ENCODE assay signal across 1 cellular context in the genomic region with DNA sequence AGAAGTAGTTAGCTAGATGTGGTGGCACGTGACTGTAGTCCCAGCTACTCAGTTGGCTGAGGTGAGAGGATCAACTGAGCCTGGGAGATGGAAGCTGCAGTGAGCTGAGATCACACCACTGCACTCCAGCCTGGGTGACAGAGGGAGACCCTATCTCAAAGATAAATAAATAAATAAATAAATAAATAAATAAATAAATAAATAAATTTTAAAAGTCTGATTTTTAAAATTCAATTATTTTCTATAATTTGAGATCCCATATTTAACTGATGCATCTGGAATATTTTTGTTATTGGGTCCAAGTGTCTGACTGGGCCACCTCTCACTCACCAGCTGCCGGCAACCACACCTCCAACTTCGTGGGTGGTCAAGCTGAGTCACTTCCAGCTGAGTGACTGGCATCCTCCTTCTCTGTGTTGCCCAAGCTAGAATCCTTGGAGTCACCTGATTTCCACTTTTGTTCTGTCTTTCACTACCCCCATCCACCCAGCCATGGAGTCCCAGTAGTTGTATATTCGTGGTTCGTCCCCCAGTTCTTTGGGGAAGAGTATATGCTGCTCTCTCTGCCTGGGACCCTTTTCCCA.
TF ChIP-seq lines count a peak whose summit lies in the region.

No MANE protein-coding gene starts in this region.

TF ChIP-seq in GM23338, 12 proteins besides CTCF, POLR2A, EP300 and RAD21 (continued from another document):
- TF ChIP-seq, protein P1, sequence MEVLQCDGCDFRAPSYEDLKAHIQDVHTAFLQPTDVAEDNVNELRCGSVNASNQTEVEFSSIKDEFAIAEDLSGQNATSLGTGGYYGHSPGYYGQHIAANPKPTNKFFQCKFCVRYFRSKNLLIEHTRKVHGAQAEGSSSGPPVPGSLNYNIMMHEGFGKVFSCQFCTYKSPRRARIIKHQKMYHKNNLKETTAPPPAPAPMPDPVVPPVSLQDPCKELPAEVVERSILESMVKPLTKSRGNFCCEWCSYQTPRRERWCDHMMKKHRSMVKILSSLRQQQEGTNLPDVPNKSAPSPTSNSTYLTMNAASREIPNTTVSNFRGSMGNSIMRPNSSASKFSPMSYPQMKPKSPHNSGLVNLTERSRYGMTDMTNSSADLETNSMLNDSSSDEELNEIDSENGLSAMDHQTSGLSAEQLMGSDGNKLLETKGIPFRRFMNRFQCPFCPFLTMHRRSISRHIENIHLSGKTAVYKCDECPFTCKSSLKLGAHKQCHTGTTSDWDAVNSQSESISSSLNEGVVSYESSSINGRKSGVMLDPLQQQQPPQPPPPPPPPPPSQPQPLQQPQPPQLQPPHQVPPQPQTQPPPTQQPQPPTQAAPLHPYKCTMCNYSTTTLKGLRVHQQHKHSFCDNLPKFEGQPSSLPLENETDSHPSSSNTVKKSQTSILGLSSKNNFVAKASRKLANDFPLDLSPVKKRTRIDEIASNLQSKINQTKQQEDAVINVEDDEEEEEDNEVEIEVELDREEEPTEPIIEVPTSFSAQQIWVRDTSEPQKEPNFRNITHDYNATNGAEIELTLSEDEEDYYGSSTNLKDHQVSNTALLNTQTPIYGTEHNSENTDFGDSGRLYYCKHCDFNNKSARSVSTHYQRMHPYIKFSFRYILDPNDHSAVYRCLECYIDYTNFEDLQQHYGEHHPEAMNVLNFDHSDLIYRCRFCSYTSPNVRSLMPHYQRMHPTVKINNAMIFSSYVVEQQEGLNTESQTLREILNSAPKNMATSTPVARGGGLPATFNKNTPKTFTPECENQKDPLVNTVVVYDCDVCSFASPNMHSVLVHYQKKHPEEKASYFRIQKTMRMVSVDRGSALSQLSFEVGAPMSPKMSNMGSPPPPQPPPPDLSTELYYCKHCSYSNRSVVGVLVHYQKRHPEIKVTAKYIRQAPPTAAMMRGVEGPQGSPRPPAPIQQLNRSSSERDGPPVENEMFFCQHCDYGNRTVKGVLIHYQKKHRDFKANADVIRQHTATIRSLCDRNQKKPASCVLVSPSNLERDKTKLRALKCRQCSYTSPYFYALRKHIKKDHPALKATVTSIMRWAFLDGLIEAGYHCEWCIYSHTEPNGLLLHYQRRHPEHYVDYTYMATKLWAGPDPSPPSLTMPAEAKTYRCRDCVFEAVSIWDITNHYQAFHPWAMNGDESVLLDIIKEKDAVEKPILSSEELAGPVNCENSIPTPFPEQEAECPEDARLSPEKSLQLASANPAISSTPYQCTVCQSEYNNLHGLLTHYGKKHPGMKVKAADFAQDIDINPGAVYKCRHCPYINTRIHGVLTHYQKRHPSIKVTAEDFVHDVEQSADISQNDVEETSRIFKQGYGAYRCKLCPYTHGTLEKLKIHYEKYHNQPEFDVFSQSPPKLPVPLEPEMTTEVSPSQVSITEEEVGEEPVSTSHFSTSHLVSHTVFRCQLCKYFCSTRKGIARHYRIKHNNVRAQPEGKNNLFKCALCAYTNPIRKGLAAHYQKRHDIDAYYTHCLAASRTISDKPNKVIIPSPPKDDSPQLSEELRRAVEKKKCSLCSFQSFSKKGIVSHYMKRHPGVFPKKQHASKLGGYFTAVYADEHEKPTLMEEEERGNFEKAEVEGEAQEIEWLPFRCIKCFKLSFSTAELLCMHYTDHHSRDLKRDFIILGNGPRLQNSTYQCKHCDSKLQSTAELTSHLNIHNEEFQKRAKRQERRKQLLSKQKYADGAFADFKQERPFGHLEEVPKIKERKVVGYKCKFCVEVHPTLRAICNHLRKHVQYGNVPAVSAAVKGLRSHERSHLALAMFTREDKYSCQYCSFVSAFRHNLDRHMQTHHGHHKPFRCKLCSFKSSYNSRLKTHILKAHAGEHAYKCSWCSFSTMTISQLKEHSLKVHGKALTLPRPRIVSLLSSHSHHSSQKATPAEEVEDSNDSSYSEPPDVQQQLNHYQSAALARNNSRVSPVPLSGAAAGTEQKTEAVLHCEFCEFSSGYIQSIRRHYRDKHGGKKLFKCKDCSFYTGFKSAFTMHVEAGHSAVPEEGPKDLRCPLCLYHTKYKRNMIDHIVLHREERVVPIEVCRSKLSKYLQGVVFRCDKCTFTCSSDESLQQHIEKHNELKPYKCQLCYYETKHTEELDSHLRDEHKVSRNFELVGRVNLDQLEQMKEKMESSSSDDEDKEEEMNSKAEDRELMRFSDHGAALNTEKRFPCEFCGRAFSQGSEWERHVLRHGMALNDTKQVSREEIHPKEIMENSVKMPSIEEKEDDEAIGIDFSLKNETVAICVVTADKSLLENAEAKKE (CRISPR knock-in tag; IDR thresholded peaks at IDR 0.05) = no peak
- TF ChIP-seq CREB1 (CRISPR knock-in tag; IDR thresholded peaks at IDR 0.05; ENCODE audit: low read depth) (no peak), ZNF331 (CRISPR knock-in tag; IDR thresholded peaks at IDR 0.05; ENCODE audit: low read depth) (no peak), REST (IDR thresholded peaks at IDR 0.05; ENCODE audit: unreplicated experiment) (no peak)
